In genomic region chr15:77335298-77335697, GRCh38 we compare ENCODE assay signal across 19 cellular contexts.
DNase-seq lines count a peak whose midpoint lies in the region; TF ChIP-seq lines count a peak whose summit lies in the region.
"Had no signal": no experiment of that assay in that cellular context is flagged by ENCODE, and none has a peak within 500 bp of the region (broad histone marks: within the 10 kb centered on the region; RNA-seq: fewer than 3 reads in every experiment).

No MANE protein-coding gene starts in this region.

- 63 to 64% methylated on average over 4 of the region's 4 CpGs for WGBS in GM23248 (ENCODE audit: low coverage in 1 of 2, low lambda C conversion rate in 2 of 2, missing lambda C conversion rate in 2 of 2), 2 experiments
- 56% methylated on average over 4 of the region's 4 CpGs for WGBS in SK-N-SH (ENCODE audit: low lambda C conversion rate)

- TF ChIP-seq EP300 in SK-N-SH (IDR thresholded peaks at IDR 0.05; ENCODE audit: borderline replicate concordance in 1 of 2, low read depth in 1 of 2, low read length in 1 of 2) = peak in 1 of 2 experiments; percentile 31; a peak in 1 of 4 replicates

- no peak overlapping the region for H3K4me3 Mint-ChIP-seq in mesothelial cell of epicardium
- H3K4me3 Mint-ChIP-seq: activated naive CD8-positive, alpha-beta T cell; IgD-negative memory B cell; stimulated activated naive CD8-positive, alpha-beta T cell treated with anti-CD3 and anti-CD28 coated beads, Interleukin-15, amount 100 ng/mL, for 72 hours had no signal

- H3K9me2 ChIP-seq in GM23248 (ENCODE audit: insufficient read depth) (no peaks in the 10 kb centered on the region), SK-N-SH (no peaks in the 10 kb centered on the region)

- H2AFZ ChIP-seq in GM23248 (no peak overlapping the region), SK-N-SH (ENCODE audit: low read depth) (no peak overlapping the region)

- H3F3A ChIP-seq in GM23248 (ENCODE audit: insufficient read depth) (no peaks in the 10 kb centered on the region), SK-N-SH (replicated peaks; ENCODE audit: insufficient read depth) (peaks cover 13% of the 10 kb centered on the region)

- peaks cover 19% of the 10 kb centered on the region for H4K20me1 ChIP-seq in GM23248 (ENCODE audit: insufficient read depth)
- H4K20me1 ChIP-seq in SK-N-SH (ENCODE audit: insufficient read depth) = peaks cover 16% of the 10 kb centered on the region; the same call in 1 of the 2 replicates

- TF ChIP-seq CTCF in SK-N-SH (IDR thresholded peaks at IDR 0.05) (no peak), mesothelial cell of epicardium (IDR thresholded peaks at IDR 0.05; ENCODE audit: unreplicated experiment) (no peak)

- TF ChIP-seq POLR2A in erythroblast (IDR thresholded peaks at IDR 0.05; ENCODE audit: low read length) = no peak

- H3K9me3 ChIP-seq in GM23248 (ENCODE audit: low read depth) (no peaks in the 10 kb centered on the region), SK-N-SH (no peaks in the 10 kb centered on the region; the same call in 1 of the 2 replicates)
- H3K9me3 ChIP-seq: HAP-1 had no signal

- peak overlapping the region; percentile 85 for H3K27ac Mint-ChIP-seq in mesothelial cell of epicardium
- H3K27ac Mint-ChIP-seq: activated naive CD8-positive, alpha-beta T cell; IgD-negative memory B cell; stimulated activated naive CD8-positive, alpha-beta T cell treated with anti-CD3 and anti-CD28 coated beads, Interleukin-15, amount 100 ng/mL, for 72 hours had no signal

- TF ChIP-seq RAD21 in SK-N-SH (IDR thresholded peaks at IDR 0.05; ENCODE audit: low read length) = no peak

- DNase-seq in GM23248 (peak; percentile 25), SK-N-SH (peak; percentile 18), erythroblast (lab: John Stamatoyannopoulos, UW) (peak; percentile 63 to 89), mesothelial cell of epicardium (ENCODE audit: low spot score in 2 of 2, unreplicated experiment in 2 of 2) (peak in 1 of 2 experiments; percentile 41), NCI-H510A (lab: John Stamatoyannopoulos, UW) (no peak), NCI-H146 (lab: John Stamatoyannopoulos, UW) (no peak), cerebellar nuclear complex (lab: John Stamatoyannopoulos, UW) (no peak), DMS53 (lab: John Stamatoyannopoulos, UW) (no peak)
- DNase-seq: activated CD4-positive, alpha-beta T cell treated with anti-CD3 and anti-CD28 coated beads, Interleukin-2, amount 50 U/mL, for 1 hour; COR-L47; GDM1; NCI-H1092; NCI-H345; stimulated activated naive CD8-positive, alpha-beta T cell treated with anti-CD3 and anti-CD28 coated beads, Interleukin-15, amount 100 ng/mL, for 72 hours; T1000 had no signal

- CTCF ChIA-PET in SK-N-SH (lab: Yijun Ruan, JAX) = interaction anchor here (0.7 to 1.5 kb wide), 4 partner anchors 10 to 287 kb away, joined by 3 to 4 read pairs (median 3); no protein-coding TSS in a partner anchor

- no peaks in the 10 kb centered on the region for H3K9me3 Mint-ChIP-seq in mesothelial cell of epicardium
- H3K9me3 Mint-ChIP-seq: IgD-negative memory B cell; stimulated activated naive CD8-positive, alpha-beta T cell treated with anti-CD3 and anti-CD28 coated beads, Interleukin-15, amount 100 ng/mL, for 72 hours had no signal

- H3K4me1 ChIP-seq in GM23248 (ENCODE audit: insufficient read depth) (no peaks in the 10 kb centered on the region), SK-N-SH (ENCODE audit: control insufficient read depth in 1 of 2, insufficient read depth in 2 of 2, low read depth in 1 of 2, low read length in 1 of 2) (peaks cover 11% of the 10 kb centered on the region in 2 experiments; a peak in 3 of 4 replicates)
- H3K4me1 ChIP-seq: HAP-1, SJCRH30 had no signal

- H3K4me1 Mint-ChIP-seq in mesothelial cell of epicardium = peaks cover 35% of the 10 kb centered on the region
- H3K4me1 Mint-ChIP-seq: stimulated activated naive CD8-positive, alpha-beta T cell treated with anti-CD3 and anti-CD28 coated beads, Interleukin-15, amount 100 ng/mL, for 72 hours had no signal

- no peaks in the 10 kb centered on the region for H3K27me3 Mint-ChIP-seq in mesothelial cell of epicardium (ENCODE audit: low read depth)
- H3K27me3 Mint-ChIP-seq: activated naive CD8-positive, alpha-beta T cell; IgD-negative memory B cell; stimulated activated naive CD8-positive, alpha-beta T cell treated with anti-CD3 and anti-CD28 coated beads, Interleukin-15, amount 100 ng/mL, for 72 hours had no signal

- H3K36me3 ChIP-seq in GM23248 (ENCODE audit: low read depth) (no peaks in the 10 kb centered on the region), SK-N-SH (replicated peaks in 1 of 2; ENCODE audit: control insufficient read depth in 1 of 2, insufficient read depth in 2 of 2, low read length in 1 of 2) (no peaks in the 10 kb centered on the region)
- H3K36me3 ChIP-seq: HAP-1, SJCRH30 had no signal

- in situ Hi-C loops in GM23248 (cut with MboI) = no loop called here

- H3K27me3 ChIP-seq in GM23248 (replicated peaks; ENCODE audit: insufficient read depth) (no peaks in the 10 kb centered on the region), SK-N-SH (ENCODE audit: insufficient read depth) (no peaks in the 10 kb centered on the region)
- H3K27me3 ChIP-seq: SJCRH30 had no signal

- no peak overlapping the region for H3K4me2 ChIP-seq in GM23248 (ENCODE audit: unreplicated experiment)
- no peak overlapping the region for H3K4me2 ChIP-seq in SK-N-SH

- peaks cover 3% of the 10 kb centered on the region for H3K36me3 Mint-ChIP-seq in mesothelial cell of epicardium

- H3K27ac ChIP-seq in GM23248 (no peak overlapping the region), SK-N-SH (ENCODE audit: low read depth in 2 of 2, low read length in 1 of 2) (peak overlapping the region in 1 of 2 experiments; percentile 9; a peak in 1 of 4 replicates)
- H3K27ac ChIP-seq: SJCRH30 had no signal

- H3K9ac ChIP-seq in GM23248 (no peak overlapping the region), SK-N-SH (no peak overlapping the region)

- H3K4me3 ChIP-seq in GM23248 (no peak overlapping the region), SK-N-SH (ENCODE audit: low read depth in 2 of 2, low read length in 1 of 2) (no peak overlapping the region)
- H3K4me3 ChIP-seq: HAP-1, SJCRH30 had no signal

- H3K79me2 ChIP-seq in GM23248 (ENCODE audit: insufficient read depth) = peaks cover 97% of the 10 kb centered on the region
- peaks cover 72% of the 10 kb centered on the region for H3K79me2 ChIP-seq in SK-N-SH (ENCODE audit: insufficient read depth)

- POLR2A ChIA-PET in SK-N-SH (lab: Yijun Ruan, JAX) = no interaction called here

TF ChIP-seq in SK-N-SH, 30 proteins besides CTCF, POLR2A, EP300 and RAD21:
- peak; percentile 71 for TF ChIP-seq GATA2 (CRISPR knock-in tag; IDR thresholded peaks at IDR 0.05)
- 0 out of 2 replicates have a peak, but pooled peaks have one; percentile 10 for TF ChIP-seq JUND (IDR thresholded peaks at IDR 0.05)
- 0 out of 2 replicates have a peak, but pooled peaks have one; percentile 13 for TF ChIP-seq RCOR1 (IDR thresholded peaks at IDR 0.05; ENCODE audit: low read length)
- TF ChIP-seq NFIC (IDR thresholded peaks at IDR 0.05; ENCODE audit: borderline replicate concordance) = peak; percentile 26; the same call in 1 of the 2 replicates
- TF ChIP-seq REST (IDR thresholded peaks at IDR 0.05; ENCODE audit: low read depth, low read length) = no peak
- peak; percentile 22; the same call in 1 of the 2 replicates for TF ChIP-seq PBX3 (IDR thresholded peaks at IDR 0.05)

Comparison
In these comparisons a context has a peak if more than half of its experiments do, and no peak if none do; other contexts are left out.
1. DNase-seq: peak in GM23248 (single experiment), SK-N-SH (single experiment) and erythroblast (2 of 2); none in NCI-H510A (single experiment), NCI-H146 (single experiment), cerebellar nuclear complex (0 of 2) and DMS53 (single experiment).